Comparison of ENCODE assay signal across 1 cellular context in the genomic region with DNA sequence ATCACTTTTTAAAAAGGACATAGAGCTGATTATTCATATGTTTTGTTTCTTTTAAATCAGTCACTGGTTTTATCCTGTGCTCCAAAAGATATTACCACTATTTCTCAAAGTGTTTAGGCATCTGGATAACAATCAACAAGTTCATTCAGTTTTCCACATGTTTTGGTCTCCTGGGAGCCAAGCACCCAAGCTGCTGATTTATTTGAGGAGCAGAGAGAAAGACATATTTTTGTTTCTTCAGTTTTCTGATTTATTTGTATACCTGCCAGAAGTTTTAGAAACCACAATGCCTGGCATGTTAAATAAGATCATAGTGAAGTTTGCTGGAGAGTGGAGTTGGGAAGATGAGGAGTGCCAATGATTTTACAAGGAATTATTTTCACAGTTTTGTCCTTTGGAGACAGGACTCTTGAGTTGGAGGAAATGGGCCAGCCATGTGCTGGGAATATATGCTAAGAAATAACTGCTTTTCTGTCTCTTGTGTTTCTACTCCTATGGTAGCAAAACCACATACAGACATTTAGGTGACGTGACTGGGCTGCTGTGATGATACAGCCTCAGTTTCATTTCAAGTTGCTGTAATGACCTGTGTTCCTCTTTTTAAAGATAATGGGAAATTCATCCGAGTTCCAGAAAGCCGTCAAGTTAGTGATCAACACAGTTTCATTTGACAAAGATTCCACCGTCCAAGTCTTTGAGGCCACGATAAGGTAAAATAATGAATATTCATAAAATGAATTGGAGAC.
TF ChIP-seq lines count a peak whose summit lies in the region.

No MANE protein-coding gene starts in this region.

TF ChIP-seq in GM23338, 12 proteins besides CTCF, POLR2A, EP300 and RAD21 (continued from another document):
- TF ChIP-seq, protein P1, sequence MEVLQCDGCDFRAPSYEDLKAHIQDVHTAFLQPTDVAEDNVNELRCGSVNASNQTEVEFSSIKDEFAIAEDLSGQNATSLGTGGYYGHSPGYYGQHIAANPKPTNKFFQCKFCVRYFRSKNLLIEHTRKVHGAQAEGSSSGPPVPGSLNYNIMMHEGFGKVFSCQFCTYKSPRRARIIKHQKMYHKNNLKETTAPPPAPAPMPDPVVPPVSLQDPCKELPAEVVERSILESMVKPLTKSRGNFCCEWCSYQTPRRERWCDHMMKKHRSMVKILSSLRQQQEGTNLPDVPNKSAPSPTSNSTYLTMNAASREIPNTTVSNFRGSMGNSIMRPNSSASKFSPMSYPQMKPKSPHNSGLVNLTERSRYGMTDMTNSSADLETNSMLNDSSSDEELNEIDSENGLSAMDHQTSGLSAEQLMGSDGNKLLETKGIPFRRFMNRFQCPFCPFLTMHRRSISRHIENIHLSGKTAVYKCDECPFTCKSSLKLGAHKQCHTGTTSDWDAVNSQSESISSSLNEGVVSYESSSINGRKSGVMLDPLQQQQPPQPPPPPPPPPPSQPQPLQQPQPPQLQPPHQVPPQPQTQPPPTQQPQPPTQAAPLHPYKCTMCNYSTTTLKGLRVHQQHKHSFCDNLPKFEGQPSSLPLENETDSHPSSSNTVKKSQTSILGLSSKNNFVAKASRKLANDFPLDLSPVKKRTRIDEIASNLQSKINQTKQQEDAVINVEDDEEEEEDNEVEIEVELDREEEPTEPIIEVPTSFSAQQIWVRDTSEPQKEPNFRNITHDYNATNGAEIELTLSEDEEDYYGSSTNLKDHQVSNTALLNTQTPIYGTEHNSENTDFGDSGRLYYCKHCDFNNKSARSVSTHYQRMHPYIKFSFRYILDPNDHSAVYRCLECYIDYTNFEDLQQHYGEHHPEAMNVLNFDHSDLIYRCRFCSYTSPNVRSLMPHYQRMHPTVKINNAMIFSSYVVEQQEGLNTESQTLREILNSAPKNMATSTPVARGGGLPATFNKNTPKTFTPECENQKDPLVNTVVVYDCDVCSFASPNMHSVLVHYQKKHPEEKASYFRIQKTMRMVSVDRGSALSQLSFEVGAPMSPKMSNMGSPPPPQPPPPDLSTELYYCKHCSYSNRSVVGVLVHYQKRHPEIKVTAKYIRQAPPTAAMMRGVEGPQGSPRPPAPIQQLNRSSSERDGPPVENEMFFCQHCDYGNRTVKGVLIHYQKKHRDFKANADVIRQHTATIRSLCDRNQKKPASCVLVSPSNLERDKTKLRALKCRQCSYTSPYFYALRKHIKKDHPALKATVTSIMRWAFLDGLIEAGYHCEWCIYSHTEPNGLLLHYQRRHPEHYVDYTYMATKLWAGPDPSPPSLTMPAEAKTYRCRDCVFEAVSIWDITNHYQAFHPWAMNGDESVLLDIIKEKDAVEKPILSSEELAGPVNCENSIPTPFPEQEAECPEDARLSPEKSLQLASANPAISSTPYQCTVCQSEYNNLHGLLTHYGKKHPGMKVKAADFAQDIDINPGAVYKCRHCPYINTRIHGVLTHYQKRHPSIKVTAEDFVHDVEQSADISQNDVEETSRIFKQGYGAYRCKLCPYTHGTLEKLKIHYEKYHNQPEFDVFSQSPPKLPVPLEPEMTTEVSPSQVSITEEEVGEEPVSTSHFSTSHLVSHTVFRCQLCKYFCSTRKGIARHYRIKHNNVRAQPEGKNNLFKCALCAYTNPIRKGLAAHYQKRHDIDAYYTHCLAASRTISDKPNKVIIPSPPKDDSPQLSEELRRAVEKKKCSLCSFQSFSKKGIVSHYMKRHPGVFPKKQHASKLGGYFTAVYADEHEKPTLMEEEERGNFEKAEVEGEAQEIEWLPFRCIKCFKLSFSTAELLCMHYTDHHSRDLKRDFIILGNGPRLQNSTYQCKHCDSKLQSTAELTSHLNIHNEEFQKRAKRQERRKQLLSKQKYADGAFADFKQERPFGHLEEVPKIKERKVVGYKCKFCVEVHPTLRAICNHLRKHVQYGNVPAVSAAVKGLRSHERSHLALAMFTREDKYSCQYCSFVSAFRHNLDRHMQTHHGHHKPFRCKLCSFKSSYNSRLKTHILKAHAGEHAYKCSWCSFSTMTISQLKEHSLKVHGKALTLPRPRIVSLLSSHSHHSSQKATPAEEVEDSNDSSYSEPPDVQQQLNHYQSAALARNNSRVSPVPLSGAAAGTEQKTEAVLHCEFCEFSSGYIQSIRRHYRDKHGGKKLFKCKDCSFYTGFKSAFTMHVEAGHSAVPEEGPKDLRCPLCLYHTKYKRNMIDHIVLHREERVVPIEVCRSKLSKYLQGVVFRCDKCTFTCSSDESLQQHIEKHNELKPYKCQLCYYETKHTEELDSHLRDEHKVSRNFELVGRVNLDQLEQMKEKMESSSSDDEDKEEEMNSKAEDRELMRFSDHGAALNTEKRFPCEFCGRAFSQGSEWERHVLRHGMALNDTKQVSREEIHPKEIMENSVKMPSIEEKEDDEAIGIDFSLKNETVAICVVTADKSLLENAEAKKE (CRISPR knock-in tag; IDR thresholded peaks at IDR 0.05) = no peak
- TF ChIP-seq EZH2 (IDR thresholded peaks at IDR 0.05; ENCODE audit: low read depth, unreplicated experiment) (no peak), NANOG (IDR thresholded peaks at IDR 0.05; ENCODE audit: borderline replicate concordance) (no peak), ZNF331 (CRISPR knock-in tag; IDR thresholded peaks at IDR 0.05; ENCODE audit: low read depth) (no peak)
TF ChIP-seq in GM23338: peak in this region for 0.
